1 cellular context compared by ENCODE assay signal in the genomic region with DNA sequence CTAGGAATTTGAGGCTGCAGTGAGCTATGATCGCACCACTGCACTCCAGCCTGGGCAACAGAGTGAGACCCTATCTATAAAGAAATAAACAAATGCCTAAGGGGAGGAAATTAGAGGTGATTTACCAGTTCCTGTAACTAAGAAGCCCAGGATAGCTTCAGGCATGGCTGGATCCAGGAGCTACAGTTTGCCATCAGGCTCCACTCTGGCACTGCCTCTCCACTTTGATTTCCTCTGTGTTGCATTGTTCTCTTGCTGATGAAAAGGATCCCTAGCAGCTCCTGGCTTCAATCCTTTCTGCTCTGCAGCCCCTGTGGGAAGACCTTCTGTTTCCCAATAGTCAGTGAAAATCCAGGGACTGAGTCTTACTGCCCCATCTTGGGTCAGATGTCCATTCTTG.
TF ChIP-seq lines count a peak whose summit lies in the region.

No MANE protein-coding gene starts in this region.

TF ChIP-seq in K562, 482 proteins besides CTCF, POLR2A, EP300 and RAD21:
- TF ChIP-seq ZNF197 (CRISPR knock-in tag; IDR thresholded peaks at IDR 0.05; ENCODE audit: low read depth) (no peak), RBM25 (IDR thresholded peaks at IDR 0.05; ENCODE audit: low read depth, low read length, severe bottlenecking) (peak; percentile 55)
